In genomic region chr7:602341-603141, GRCh38 we compare ENCODE assay signal across 9 cellular contexts.
DNase-seq lines count a peak whose midpoint lies in the region; ATAC-seq and TF ChIP-seq lines count a peak whose summit lies in the region.
"Had no signal": no experiment of that assay in that cellular context is flagged by ENCODE, and none has a peak within 500 bp of the region (broad histone marks: within the 10 kb centered on the region; RNA-seq: fewer than 3 reads in every experiment).

No MANE protein-coding gene starts in this region.

- H3K27me3 Mint-ChIP-seq in WTC11 (ENCODE audit: low read depth) = no peaks in the 10 kb centered on the region

- peak; percentile 46 for TF ChIP-seq POLR2A in erythroblast (IDR thresholded peaks at IDR 0.05; ENCODE audit: low read length)

- CTCF ChIA-PET in GM10248 (lab: Yijun Ruan, JAX) = interaction anchor here (0.9 kb wide), 1 partner anchor 271 kb away, joined by 3 read pairs; no protein-coding TSS in a partner anchor
- CTCF ChIA-PET in WTC11 (lab: Charles Lee) = interaction anchor here (0.9 kb wide), 1 partner anchor 281 kb away, joined by 3 read pairs; no protein-coding TSS in a partner anchor

- POLR2A ChIA-PET in GM10248 (lab: Yijun Ruan, JAX) (interaction anchor here (0.5 to 1.0 kb wide), 3 partner anchors 9 to 158 kb away, joined by 3 to 6 read pairs (median 3); no protein-coding TSS in a partner anchor), WTC11 (lab: Charles Lee) (no interaction called here)

- TF ChIP-seq CTCF in GM10248 (IDR thresholded peaks at IDR 0.05; ENCODE audit: control extremely low read depth, extremely low read depth, low read depth, missing control alignments) (no peak), WTC11 (IDR thresholded peaks at IDR 0.05) (no peak)

- DNase-seq in GM10248 (ENCODE audit: extremely low spot score) (peak; percentile 71), WTC11 (ENCODE audit: low spot score) (peak; percentile 28), erythroblast (lab: John Stamatoyannopoulos, UW) (peak; percentile 66 to 73), NCI-H524 (lab: John Stamatoyannopoulos, UW) (no peak), NCI-H1092 treated with DMSO at 0.1 percent for 48 hours (lab: John Stamatoyannopoulos, UW) (no peak)
- peak; percentile 59 for DNase-seq in stimulated activated CD4-positive, alpha-beta T cell treated with anti-CD3 and anti-CD28 coated beads, Interleukin-12 subunit alpha, Interleukin-12 subunit beta, amount 100 ng/mL, for 4 hours
- DNase-seq: Karpas-422 had no signal

- no peak overlapping the region for H3K4me3 Mint-ChIP-seq in WTC11

- H3K9me3 Mint-ChIP-seq in WTC11 = no peaks in the 10 kb centered on the region

- peaks cover 4% of the 10 kb centered on the region; the same call in 1 of the 2 replicates for H3K4me1 Mint-ChIP-seq in WTC11

- no peaks in the 10 kb centered on the region; the same call in 1 of the 2 replicates for H3K36me3 Mint-ChIP-seq in WTC11

- H3K27ac Mint-ChIP-seq in WTC11 = peak overlapping the region; percentile 95

- ATAC-seq in WTC11 (peak; percentile 32; the same call in 1 of the 2 replicates), GM19395 (IDR thresholded peaks at IDR 0.05; ENCODE audit: unreplicated experiment) (no peak), HG03457 (IDR thresholded peaks at IDR 0.05; ENCODE audit: unreplicated experiment) (no peak)

TF ChIP-seq in WTC11, 78 proteins besides CTCF, POLR2A, EP300 and RAD21:
- TF ChIP-seq ZNF121 (CRISPR knock-in tag; IDR thresholded peaks at IDR 0.05) (no peak), E2F1 (CRISPR knock-in tag; IDR thresholded peaks at IDR 0.05) (no peak), NR2C2 (CRISPR knock-in tag; IDR thresholded peaks at IDR 0.05) (no peak), ESRRA (CRISPR knock-in tag; IDR thresholded peaks at IDR 0.05; ENCODE audit: borderline replicate concordance) (no peak), TEAD4 (CRISPR knock-in tag; IDR thresholded peaks at IDR 0.05) (no peak), JUN (CRISPR knock-in tag; IDR thresholded peaks at IDR 0.05) (no peak), E2F5 (CRISPR knock-in tag; IDR thresholded peaks at IDR 0.05) (no peak), AFF4 (CRISPR knock-in tag; IDR thresholded peaks at IDR 0.05; ENCODE audit: borderline replicate concordance) (no peak), NFATC4 (CRISPR knock-in tag; IDR thresholded peaks at IDR 0.05) (no peak), ZNF317 (CRISPR knock-in tag; IDR thresholded peaks at IDR 0.05; ENCODE audit: borderline replicate concordance, low read depth) (no peak), E2F4 (CRISPR knock-in tag; IDR thresholded peaks at IDR 0.05; ENCODE audit: borderline replicate concordance, low read depth) (no peak), SMAD3 (CRISPR knock-in tag; IDR thresholded peaks at IDR 0.05; ENCODE audit: borderline replicate concordance) (no peak), KAT7 (CRISPR knock-in tag; IDR thresholded peaks at IDR 0.05; ENCODE audit: borderline replicate concordance) (no peak)
- TF ChIP-seq, protein P1, sequence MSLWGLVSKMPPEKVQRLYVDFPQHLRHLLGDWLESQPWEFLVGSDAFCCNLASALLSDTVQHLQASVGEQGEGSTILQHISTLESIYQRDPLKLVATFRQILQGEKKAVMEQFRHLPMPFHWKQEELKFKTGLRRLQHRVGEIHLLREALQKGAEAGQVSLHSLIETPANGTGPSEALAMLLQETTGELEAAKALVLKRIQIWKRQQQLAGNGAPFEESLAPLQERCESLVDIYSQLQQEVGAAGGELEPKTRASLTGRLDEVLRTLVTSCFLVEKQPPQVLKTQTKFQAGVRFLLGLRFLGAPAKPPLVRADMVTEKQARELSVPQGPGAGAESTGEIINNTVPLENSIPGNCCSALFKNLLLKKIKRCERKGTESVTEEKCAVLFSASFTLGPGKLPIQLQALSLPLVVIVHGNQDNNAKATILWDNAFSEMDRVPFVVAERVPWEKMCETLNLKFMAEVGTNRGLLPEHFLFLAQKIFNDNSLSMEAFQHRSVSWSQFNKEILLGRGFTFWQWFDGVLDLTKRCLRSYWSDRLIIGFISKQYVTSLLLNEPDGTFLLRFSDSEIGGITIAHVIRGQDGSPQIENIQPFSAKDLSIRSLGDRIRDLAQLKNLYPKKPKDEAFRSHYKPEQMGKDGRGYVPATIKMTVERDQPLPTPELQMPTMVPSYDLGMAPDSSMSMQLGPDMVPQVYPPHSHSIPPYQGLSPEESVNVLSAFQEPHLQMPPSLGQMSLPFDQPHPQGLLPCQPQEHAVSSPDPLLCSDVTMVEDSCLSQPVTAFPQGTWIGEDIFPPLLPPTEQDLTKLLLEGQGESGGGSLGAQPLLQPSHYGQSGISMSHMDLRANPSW (CRISPR knock-in tag; conservative IDR thresholded peaks at IDR 0.05; ENCODE audit: low read depth) = no peak

Comparison
In these comparisons a context has a peak if more than half of its experiments do, and no peak if none do; other contexts are left out.
1. DNase-seq: peak in GM10248 (single experiment), WTC11 (single experiment), erythroblast (2 of 2) and stimulated activated CD4-positive, alpha-beta T cell treated with anti-CD3 and anti-CD28 coated beads, Interleukin-12 subunit alpha, Interleukin-12 subunit beta, amount 100 ng/mL, for 4 hours (single experiment); none in NCI-H524 (0 of 2) and NCI-H1092 treated with DMSO at 0.1 percent for 48 hours (single experiment).